2 cellular contexts compared by ENCODE assay signal in genomic region chr9:122376791-122377190, GRCh38.
TF ChIP-seq lines count a peak whose summit lies in the region.

No MANE protein-coding gene starts in this region.

TF ChIP-seq in GM23338, 12 proteins besides CTCF, POLR2A, EP300 and RAD21:
- TF ChIP-seq EZH2 (IDR thresholded peaks at IDR 0.05; ENCODE audit: low read depth, unreplicated experiment) (no peak), NANOG (IDR thresholded peaks at IDR 0.05; ENCODE audit: borderline replicate concordance) (no peak), ZNF114 (CRISPR knock-in tag; IDR thresholded peaks at IDR 0.05) (no peak), ETS1 (IDR thresholded peaks at IDR 0.05) (no peak)
- TF ChIP-seq, protein P1, sequence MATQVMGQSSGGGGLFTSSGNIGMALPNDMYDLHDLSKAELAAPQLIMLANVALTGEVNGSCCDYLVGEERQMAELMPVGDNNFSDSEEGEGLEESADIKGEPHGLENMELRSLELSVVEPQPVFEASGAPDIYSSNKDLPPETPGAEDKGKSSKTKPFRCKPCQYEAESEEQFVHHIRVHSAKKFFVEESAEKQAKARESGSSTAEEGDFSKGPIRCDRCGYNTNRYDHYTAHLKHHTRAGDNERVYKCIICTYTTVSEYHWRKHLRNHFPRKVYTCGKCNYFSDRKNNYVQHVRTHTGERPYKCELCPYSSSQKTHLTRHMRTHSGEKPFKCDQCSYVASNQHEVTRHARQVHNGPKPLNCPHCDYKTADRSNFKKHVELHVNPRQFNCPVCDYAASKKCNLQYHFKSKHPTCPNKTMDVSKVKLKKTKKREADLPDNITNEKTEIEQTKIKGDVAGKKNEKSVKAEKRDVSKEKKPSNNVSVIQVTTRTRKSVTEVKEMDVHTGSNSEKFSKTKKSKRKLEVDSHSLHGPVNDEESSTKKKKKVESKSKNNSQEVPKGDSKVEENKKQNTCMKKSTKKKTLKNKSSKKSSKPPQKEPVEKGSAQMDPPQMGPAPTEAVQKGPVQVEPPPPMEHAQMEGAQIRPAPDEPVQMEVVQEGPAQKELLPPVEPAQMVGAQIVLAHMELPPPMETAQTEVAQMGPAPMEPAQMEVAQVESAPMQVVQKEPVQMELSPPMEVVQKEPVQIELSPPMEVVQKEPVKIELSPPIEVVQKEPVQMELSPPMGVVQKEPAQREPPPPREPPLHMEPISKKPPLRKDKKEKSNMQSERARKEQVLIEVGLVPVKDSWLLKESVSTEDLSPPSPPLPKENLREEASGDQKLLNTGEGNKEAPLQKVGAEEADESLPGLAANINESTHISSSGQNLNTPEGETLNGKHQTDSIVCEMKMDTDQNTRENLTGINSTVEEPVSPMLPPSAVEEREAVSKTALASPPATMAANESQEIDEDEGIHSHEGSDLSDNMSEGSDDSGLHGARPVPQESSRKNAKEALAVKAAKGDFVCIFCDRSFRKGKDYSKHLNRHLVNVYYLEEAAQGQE (IDR thresholded peaks at IDR 0.05; ENCODE audit: unreplicated experiment): no peak

TF ChIP-seq in HepG2, 621 proteins besides CTCF, POLR2A, EP300 and RAD21:
- TF ChIP-seq ZBTB10 (CRISPR knock-in tag; IDR thresholded peaks at IDR 0.05; ENCODE audit: borderline replicate concordance) (no peak), CHD2 (IDR thresholded peaks at IDR 0.05; ENCODE audit: low read depth, low read length) (no peak), ZNF510 (CRISPR knock-in tag; IDR thresholded peaks at IDR 0.05; ENCODE audit: low read depth) (no peak), RFXANK (CRISPR knock-in tag; IDR thresholded peaks at IDR 0.05) (no peak), GLI4 (CRISPR knock-in tag; IDR thresholded peaks at IDR 0.05; ENCODE audit: borderline replicate concordance) (no peak), ZNF720 (CRISPR knock-in tag; IDR thresholded peaks at IDR 0.05) (no peak), ZNF75D (CRISPR knock-in tag; IDR thresholded peaks at IDR 0.05; ENCODE audit: borderline replicate concordance) (no peak), ZBTB38 (CRISPR knock-in tag; IDR thresholded peaks at IDR 0.05) (no peak), NFE2 (CRISPR knock-in tag; IDR thresholded peaks at IDR 0.05) (no peak), RCOR2 (CRISPR knock-in tag; IDR thresholded peaks at IDR 0.05) (no peak), SAP130 (CRISPR knock-in tag; IDR thresholded peaks at IDR 0.05; ENCODE audit: low read depth) (no peak), ATF7 (IDR thresholded peaks at IDR 0.05) (no peak), ATF7 (CRISPR knock-in tag; IDR thresholded peaks at IDR 0.05) (no peak), ZNF101 (CRISPR knock-in tag; IDR thresholded peaks at IDR 0.05; ENCODE audit: borderline replicate concordance, low read depth) (no peak), MTA1 (CRISPR knock-in tag; IDR thresholded peaks at IDR 0.05; ENCODE audit: borderline replicate concordance) (no peak), PAXIP1 (CRISPR knock-in tag; conservative IDR thresholded peaks at IDR 0.05) (no peak)
- TF ChIP-seq, protein P2, sequence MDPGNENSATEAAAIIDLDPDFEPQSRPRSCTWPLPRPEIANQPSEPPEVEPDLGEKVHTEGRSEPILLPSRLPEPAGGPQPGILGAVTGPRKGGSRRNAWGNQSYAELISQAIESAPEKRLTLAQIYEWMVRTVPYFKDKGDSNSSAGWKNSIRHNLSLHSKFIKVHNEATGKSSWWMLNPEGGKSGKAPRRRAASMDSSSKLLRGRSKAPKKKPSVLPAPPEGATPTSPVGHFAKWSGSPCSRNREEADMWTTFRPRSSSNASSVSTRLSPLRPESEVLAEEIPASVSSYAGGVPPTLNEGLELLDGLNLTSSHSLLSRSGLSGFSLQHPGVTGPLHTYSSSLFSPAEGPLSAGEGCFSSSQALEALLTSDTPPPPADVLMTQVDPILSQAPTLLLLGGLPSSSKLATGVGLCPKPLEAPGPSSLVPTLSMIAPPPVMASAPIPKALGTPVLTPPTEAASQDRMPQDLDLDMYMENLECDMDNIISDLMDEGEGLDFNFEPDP (CRISPR knock-in tag; conservative IDR thresholded peaks at IDR 0.05): no peak
- TF ChIP-seq, protein P3, sequence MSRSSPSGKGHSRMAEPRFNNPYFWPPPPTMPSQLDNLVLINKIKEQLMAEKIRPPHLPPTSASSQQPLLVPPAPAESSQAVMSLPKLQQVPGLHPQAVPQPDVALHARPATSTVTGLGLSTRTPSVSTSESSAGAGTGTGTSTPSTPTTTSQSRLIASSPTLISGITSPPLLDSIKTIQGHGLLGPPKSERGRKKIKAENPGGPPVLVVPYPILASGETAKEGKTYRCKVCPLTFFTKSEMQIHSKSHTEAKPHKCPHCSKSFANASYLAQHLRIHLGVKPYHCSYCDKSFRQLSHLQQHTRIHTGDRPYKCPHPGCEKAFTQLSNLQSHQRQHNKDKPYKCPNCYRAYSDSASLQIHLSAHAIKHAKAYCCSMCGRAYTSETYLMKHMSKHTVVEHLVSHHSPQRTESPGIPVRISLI (CRISPR knock-in tag; IDR thresholded peaks at IDR 0.05; ENCODE audit: borderline replicate concordance): no peak
- TF ChIP-seq, protein P4, sequence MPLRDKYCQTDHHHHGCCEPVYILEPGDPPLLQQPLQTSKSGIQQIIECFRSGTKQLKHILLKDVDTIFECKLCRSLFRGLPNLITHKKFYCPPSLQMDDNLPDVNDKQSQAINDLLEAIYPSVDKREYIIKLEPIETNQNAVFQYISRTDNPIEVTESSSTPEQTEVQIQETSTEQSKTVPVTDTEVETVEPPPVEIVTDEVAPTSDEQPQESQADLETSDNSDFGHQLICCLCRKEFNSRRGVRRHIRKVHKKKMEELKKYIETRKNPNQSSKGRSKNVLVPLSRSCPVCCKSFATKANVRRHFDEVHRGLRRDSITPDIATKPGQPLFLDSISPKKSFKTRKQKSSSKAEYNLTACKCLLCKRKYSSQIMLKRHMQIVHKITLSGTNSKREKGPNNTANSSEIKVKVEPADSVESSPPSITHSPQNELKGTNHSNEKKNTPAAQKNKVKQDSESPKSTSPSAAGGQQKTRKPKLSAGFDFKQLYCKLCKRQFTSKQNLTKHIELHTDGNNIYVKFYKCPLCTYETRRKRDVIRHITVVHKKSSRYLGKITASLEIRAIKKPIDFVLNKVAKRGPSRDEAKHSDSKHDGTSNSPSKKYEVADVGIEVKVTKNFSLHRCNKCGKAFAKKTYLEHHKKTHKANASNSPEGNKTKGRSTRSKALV (CRISPR knock-in tag; IDR thresholded peaks at IDR 0.05): no peak
